In the genomic region with DNA sequence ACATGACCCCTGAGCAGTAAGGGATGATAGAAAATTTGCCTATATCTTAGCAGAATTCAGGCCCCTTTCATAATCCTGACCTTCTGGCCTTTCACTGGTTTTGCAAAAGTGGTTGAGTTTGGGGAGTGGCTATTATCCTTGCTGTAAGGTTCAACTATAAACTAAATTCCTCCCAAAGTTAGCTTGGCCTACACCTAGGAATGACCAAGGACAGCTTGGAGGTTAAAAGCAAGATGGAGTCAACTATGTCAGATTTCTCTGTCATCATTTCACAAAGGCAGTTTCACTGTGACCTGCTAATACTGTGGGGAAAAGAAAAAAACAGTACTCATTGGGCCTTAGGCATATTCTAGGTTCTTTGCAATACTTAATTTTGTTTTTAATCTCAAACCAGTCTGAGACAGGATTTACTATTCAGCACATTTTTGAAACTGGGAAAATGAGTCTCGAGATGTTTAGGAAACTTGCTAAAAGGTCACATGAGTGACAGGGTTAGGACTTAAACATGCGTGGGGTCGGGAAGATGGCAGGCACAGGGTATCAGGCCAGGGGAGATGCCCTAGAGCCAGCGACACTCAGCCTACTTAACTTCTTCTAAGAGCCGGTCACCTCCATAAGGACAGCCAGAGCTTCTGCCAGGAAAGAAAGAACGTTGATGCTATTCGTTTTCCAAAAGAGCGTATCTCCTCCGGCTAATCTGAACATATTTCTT, we compare ENCODE assay signal across 17 cellular contexts. TPM values are rescaled to one million over a fixed set of nuclear protein-coding genes. Genes with fewer than 3 reads are reported as not detected.
DNase-seq lines count a peak whose midpoint lies in the region; ATAC-seq, FAIRE-seq and TF ChIP-seq lines count a peak whose summit lies in the region.
"Had no signal": no experiment of that assay in that cellular context is flagged by ENCODE, and none has a peak within 500 bp of the region (broad histone marks: within the 10 kb centered on the region; RNA-seq: fewer than 3 reads in every experiment).

No MANE protein-coding gene starts in this region.

- POLR2A ChIA-PET in K562 (lab: Yijun Ruan, JAX) = interaction anchor here (1.2 kb wide), 1 partner anchor 10 kb away, joined by 3 read pairs; no protein-coding TSS in a partner anchor

- no peak for TF ChIP-seq POLR2A in K562 (conservative IDR thresholded peaks at IDR 0.05)

- no TSS peak for BruUV-seq in K562 (replicated peaks; lab: Mats Ljungman, UMichigan)

- no peak for TF ChIP-seq EP300 in K562 (IDR thresholded peaks at IDR 0.05; ENCODE audit: low read length)

- H3K27ac ChIP-seq in BLaER1 (peak overlapping the region; percentile 59), K562 (ENCODE audit: extremely low read depth, low read depth, low read length) (no peak overlapping the region), left ventricle myocardium inferior (replicated peaks) (peak overlapping the region; percentile 79)
- H3K27ac ChIP-seq: Peyer's patch had no signal

- H3K9ac ChIP-seq in BLaER1 (peak overlapping the region; percentile 53; the same call in 1 of the 2 replicates), K562 (ENCODE audit: insufficient read depth in 1 of 2, low read depth in 2 of 2, low read length in 2 of 2) (no peak overlapping the region), skeletal muscle satellite cell (ENCODE audit: low read depth, low read length) (no peak overlapping the region)
- H3K9ac ChIP-seq: SK-N-SH had no signal

- H3K4me2 ChIP-seq in BLaER1 = peak overlapping the region; percentile 77
- H3K4me2 ChIP-seq in K562 (ENCODE audit: insufficient read depth, low read length) = no peak overlapping the region
- H3K4me2 ChIP-seq in skeletal muscle satellite cell (ENCODE audit: low read length) = peak overlapping the region; percentile 50
- H3K4me2 ChIP-seq: SK-N-SH had no signal

- ATAC-seq in K562 = no peak
- no peak for ATAC-seq in HG02588 (IDR thresholded peaks at IDR 0.05; ENCODE audit: unreplicated experiment)
- ATAC-seq in activated CD4-positive, CD25-positive, alpha-beta regulatory T cell treated with anti-CD3 and anti-CD28 coated beads, Interleukin-2, amount 50 U/mL, for 24 hours = no peak
- ATAC-seq in HG03342 (IDR thresholded peaks at IDR 0.05; ENCODE audit: unreplicated experiment) = no peak

- FAIRE-seq in K562 (lab: Jason Lieb, UNC) = no peak
- FAIRE-seq: A204.1 had no signal

- H3K9me3 ChIP-seq in BLaER1 (peaks cover 58% of the 10 kb centered on the region), K562 (replicated peaks; ENCODE audit: control insufficient read depth, insufficient read depth, low read depth, low read length) (no peaks in the 10 kb centered on the region; the same call in 1 of the 2 replicates), left ventricle myocardium inferior (replicated peaks) (peaks cover 16% of the 10 kb centered on the region), skeletal muscle satellite cell (replicated peaks; ENCODE audit: low read length) (no peaks in the 10 kb centered on the region)
- H3K9me3 ChIP-seq: SK-N-SH had no signal

- H3K4me3 ChIP-seq in BLaER1 (peak overlapping the region; percentile 36), K562 (no peak overlapping the region), left ventricle myocardium inferior (peak overlapping the region; percentile 41), skeletal muscle satellite cell (ENCODE audit: low read length) (no peak overlapping the region)
- H3K4me3 ChIP-seq: HAP-1, Peyer's patch had no signal

- no peak for DNase-seq in K562 (ENCODE audit: extremely low read depth in 1 of 4, low spot score in 3 of 4)
- no peak for DNase-seq in left ventricle myocardium inferior
- no peak for DNase-seq in SK-N-DZ (ENCODE audit: low spot score)
- DNase-seq: CD8-positive, alpha-beta memory T cell; NCI-H1092 treated with DMSO at 0.1 percent for 48 hours; NCI-H1694; NCI-H2081 treated with DMSO at 0.1 percent for 48 hours; NCI-H446 treated with DMSO at 0.1 percent for 48 hours; Peyer's patch; SK-N-SH had no signal

- CTCF ChIA-PET in K562 (lab: Yijun Ruan, JAX; ENCODE audit: low intra/inter-chr PET ratio) = no interaction called here

- intact Hi-C loops in K562 (cut with micrococcal nuclease) = no loop called here
- intact Hi-C loops in left ventricle myocardium inferior (cut with micrococcal nuclease) = no loop called here

- no peaks in the 10 kb centered on the region for H3K79me2 ChIP-seq in K562 (ENCODE audit: control insufficient read depth, insufficient read depth, low read length)

- no peaks in the 10 kb centered on the region for H3K9me1 ChIP-seq in K562 (ENCODE audit: control insufficient read depth, insufficient read depth, low read length)

- no peaks in the 10 kb centered on the region for H4K20me1 ChIP-seq in BLaER1
- H4K20me1 ChIP-seq in K562 (replicated peaks; ENCODE audit: control insufficient read depth, insufficient read depth, low read length) = no peaks in the 10 kb centered on the region

- H3K4me1 ChIP-seq in BLaER1 (peaks cover 74% of the 10 kb centered on the region), K562 (replicated peaks in 1 of 2; ENCODE audit: control insufficient read depth in 2 of 2, insufficient read depth in 2 of 2, low read length in 2 of 2) (peaks cover 12 to 20% of the 10 kb centered on the region in 2 experiments; a peak in 4 of 5 replicates), left ventricle myocardium inferior (peaks cover 16% of the 10 kb centered on the region), skeletal muscle satellite cell (ENCODE audit: control insufficient read depth, insufficient read depth, low read length) (peaks cover 6% of the 10 kb centered on the region)
- H3K4me1 ChIP-seq: HAP-1, Peyer's patch had no signal

- WGBS in K562 (ENCODE audit: insufficient coverage, low coverage, missing lambda C conversion rate) = 83% methylated on average over 9 of the region's 9 CpGs

- in situ Hi-C loops in K562 (cut with MboI) = no loop called here

- TF ChIP-seq CTCF in K562 (IDR thresholded peaks at IDR 0.05 in 2 of 3, conservative IDR thresholded peaks at IDR 0.05 in 1 of 3; ENCODE audit: insufficient read depth in 2 of 3, low read depth in 1 of 3, low read length in 3 of 3) = no peak
- TF ChIP-seq CTCF in left ventricle myocardium inferior (IDR thresholded peaks at IDR 0.05; ENCODE audit: borderline replicate concordance) = no peak

- H3K27me3 ChIP-seq in BLaER1 (no peaks in the 10 kb centered on the region), K562 (ENCODE audit: control insufficient read depth in 2 of 2, insufficient read depth in 2 of 2, low read length in 2 of 2) (no peaks in the 10 kb centered on the region), left ventricle myocardium inferior (ENCODE audit: low read depth) (no peaks in the 10 kb centered on the region), skeletal muscle satellite cell (ENCODE audit: control insufficient read depth, insufficient read depth, low read length) (no peaks in the 10 kb centered on the region)
- H3K27me3 ChIP-seq: Peyer's patch had no signal

- no peak for TF ChIP-seq RAD21 in K562 (CRISPR knock-in tag; conservative IDR thresholded peaks at IDR 0.05 in 1 of 2, IDR thresholded peaks at IDR 0.05 in 1 of 2)

- H3K36me3 ChIP-seq in BLaER1 = peaks cover 20% of the 10 kb centered on the region
- H3K36me3 ChIP-seq in K562 (ENCODE audit: control insufficient read depth, insufficient read depth, low read length) = no peaks in the 10 kb centered on the region
- H3K36me3 ChIP-seq in left ventricle myocardium inferior = no peaks in the 10 kb centered on the region
- H3K36me3 ChIP-seq in skeletal muscle satellite cell (ENCODE audit: insufficient read depth, low read length) = no peaks in the 10 kb centered on the region
- H3K36me3 ChIP-seq: HAP-1, Peyer's patch had no signal

- no peak overlapping the region for H2AFZ ChIP-seq in K562 (ENCODE audit: low read depth, low read length)

TF ChIP-seq in K562, 482 proteins besides CTCF, POLR2A, EP300 and RAD21 (continues in another document):
- no peak for TF ChIP-seq MCM5 (IDR thresholded peaks at IDR 0.05; ENCODE audit: low read depth)
- no peak for TF ChIP-seq CREB1 (IDR thresholded peaks at IDR 0.05)
- no peak for TF ChIP-seq CREB1 (CRISPR knock-in tag; IDR thresholded peaks at IDR 0.05)
- TF ChIP-seq NR2C2 (CRISPR knock-in tag; IDR thresholded peaks at IDR 0.05) = no peak
- TF ChIP-seq NR2C2 (tag; IDR thresholded peaks at IDR 0.05) = no peak; the same call in 1 of the 2 replicates
- peak in 1 of 2 experiments; percentile 40; a peak in 1 of 4 replicates for TF ChIP-seq TEAD1 (CRISPR knock-in tag; IDR thresholded peaks at IDR 0.05)
- TF ChIP-seq, protein P1, sequence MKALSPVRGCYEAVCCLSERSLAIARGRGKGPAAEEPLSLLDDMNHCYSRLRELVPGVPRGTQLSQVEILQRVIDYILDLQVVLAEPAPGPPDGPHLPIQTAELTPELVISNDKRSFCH (CRISPR knock-in tag; IDR thresholded peaks at IDR 0.05) = no peak
- TF ChIP-seq, protein P1 (tag; IDR thresholded peaks at IDR 0.05) = 0 out of 2 replicates have a peak, but pooled peaks have one; percentile 33

RNA-seq across cellular contexts. Expression of a gene that starts 58.1 kb away (rescaled TPM):
- 0.42 TPM in 1 of 2 replicates, not detected in the other for total RNA-seq in K562 (2011; cell fraction: chromatin; rRNA removed; ENCODE audit: low replicate concordance)
- total RNA-seq in K562 (2011; cell fraction: nucleolus; rRNA removed) = 0.17 and 0.26 TPM in 2 replicates
- 0.15 and 0.92 TPM in 2 replicates for total RNA-seq in K562 (2011; cell fraction: nucleoplasm; rRNA removed)
- 0.08 TPM in 1 of 2 replicates, not detected in the other for total RNA-seq in K562 (2014; rRNA removed)
- total RNA-seq in K562 (2014; rRNA removed; fragmentation: Illumina TruSeq; extraction: Trizol) = 0.07 and 0.29 TPM in 2 replicates
- 0.15 and 0.33 TPM in 2 replicates for total RNA-seq in K562 (2015; rRNA removed; fragmentation: Illumina TruSeq; extraction: Trizol)
- 0.13 and 0.27 TPM in 2 replicates for total RNA-seq in K562 (2021)
- polyA plus RNA-seq in K562 (2011; rRNA removed) = 0.11 and 0.12 TPM in 2 replicates
- 0.16 TPM in 1 of 2 replicates, not detected in the other for polyA plus RNA-seq in K562 (2011; cell fraction: cytosol; rRNA removed)
- 0.14 and 0.36 TPM in 2 replicates for polyA plus RNA-seq in K562 (2011; cell fraction: nucleus; rRNA removed)
- polyA plus RNA-seq in K562 (2012) = 0.76 and 4.9 TPM in 2 replicates
- 0.09 and 0.14 TPM in 2 replicates for polyA plus RNA-seq in K562 (2014; fragmentation: Illumina TruSeq; extraction: Trizol)
- under 1 TPM in 1 of 2 experiments, not detected in 1; 0.07 TPM for polyA plus RNA-seq in K562 (2014; fragmentation: Nextera tagmentation; extraction: Ambion mirVana)
- 0.35 and 0.41 TPM in 2 replicates for polyA plus RNA-seq in K562 (2014; rRNA removed)
- 0.11 and 0.12 TPM in 2 replicates for polyA minus RNA-seq in K562 (2011; rRNA and poly(A)+ RNA removed)
- polyA minus RNA-seq in K562 (2011; cell fraction: cytosol; rRNA and poly(A)+ RNA removed) = not detected in 2 replicates
- 0.13 and 0.22 TPM in 2 replicates for polyA minus RNA-seq in K562 (2011; cell fraction: nucleus; rRNA and poly(A)+ RNA removed)
- 1.5 TPM for total RNA-seq in left ventricle myocardium inferior
- 0.51 TPM in 1 of 2 replicates, not detected in the other for total RNA-seq in skeletal muscle satellite cell (2012; rRNA removed)
- not detected in 2 replicates for polyA plus RNA-seq in SK-N-DZ (2014; cell fraction: cytosol; rRNA removed)
- not detected in 2 replicates for polyA plus RNA-seq in SK-N-DZ (2014; cell fraction: nucleus; rRNA removed)
- polyA plus RNA-seq: SK-N-SH had no signal

Comparison
In these comparisons a context has a peak if more than half of its experiments do, and no peak if none do; other contexts are left out.
1. H3K4me3 ChIP-seq: peak in BLaER1 (single experiment) and left ventricle myocardium inferior (single experiment); none in K562 (single experiment) and skeletal muscle satellite cell (single experiment).